Comparison of ENCODE assay signal across 9 cellular contexts in genomic region chr11:73981051-73981805, GRCh38. TPM values are rescaled to one million over a fixed set of nuclear protein-coding genes. Genes with fewer than 3 reads are reported as not detected.
DNase-seq lines count a peak whose midpoint lies in the region; ATAC-seq, FAIRE-seq and TF ChIP-seq lines count a peak whose summit lies in the region.
"Had no signal": no experiment of that assay in that cellular context is flagged by ENCODE, and none has a peak within 500 bp of the region (broad histone marks: within the 10 kb centered on the region; RNA-seq: fewer than 3 reads in every experiment).

No MANE protein-coding gene starts in this region.

- TF ChIP-seq POLR2A in HepG2 (IDR thresholded peaks at IDR 0.05; ENCODE audit: insufficient read depth in 1 of 2, low read depth in 2 of 2, low read length in 2 of 2): no peak

- H3K4me1 ChIP-seq in HepG2 (ENCODE audit: insufficient read depth, low read length) (peaks cover 47% of the 10 kb centered on the region), thoracic aorta (ENCODE audit: control insufficient read depth in 1 of 2, low read depth in 2 of 2) (peaks cover 11 to 13% of the 10 kb centered on the region in 2 donors)

- TF ChIP-seq CTCF in HepG2 (CRISPR knock-in tag; IDR thresholded peaks at IDR 0.05): no peak
- TF ChIP-seq CTCF in thoracic aorta (IDR thresholded peaks at IDR 0.05): no peak

- peak overlapping the region in 1 of 3 experiments; percentile 93; a peak in 1 of 6 replicates for H3K4me3 ChIP-seq in HepG2 (replicated peaks in 1 of 3; ENCODE audit: insufficient read depth in 1 of 3, low read depth in 2 of 3, low read length in 3 of 3)
- peak overlapping the region; percentile 85 for H3K4me3 ChIP-seq in thoracic aorta

- POLR2A ChIA-PET in HepG2 (lab: Yijun Ruan, JAX): interaction anchor here (1.2 to 4.9 kb wide), 2 partner anchors 28 to 38 kb away, joined by 7 to 32 read pairs; no protein-coding TSS in a partner anchor

- H3K4me2 ChIP-seq in HepG2 (ENCODE audit: low read depth, low read length): peak overlapping the region; percentile 100

- H3K9me3 ChIP-seq in HepG2 (ENCODE audit: low read length) (no peaks in the 10 kb centered on the region), thoracic aorta (no peaks in the 10 kb centered on the region)

- TF ChIP-seq EP300 in HepG2 (IDR thresholded peaks at IDR 0.05; ENCODE audit: low read depth in 2 of 2, low read length in 2 of 2) (no peak), HepG2 (CRISPR knock-in tag; IDR thresholded peaks at IDR 0.05; ENCODE audit: borderline replicate concordance) (no peak)

- CTCF ChIA-PET in HepG2 (lab: Yijun Ruan, JAX; ENCODE audit: low intra/inter-chr PET ratio, low total read pairs): no interaction called here

- WGBS in HepG2 (ENCODE audit: low lambda C conversion rate): 95% methylated on average over 13 of the region's 13 CpGs

- peak; percentile 62 for DNase-seq in activated CD8-positive, alpha-beta memory T cell treated with anti-CD3 and anti-CD28 coated beads for 24 hours
- DNase-seq in activated CD8-positive, alpha-beta memory T cell treated with anti-CD3 and anti-CD28 coated beads, Interleukin-2, amount 50 U/mL, for 4 hours: no peak
- peak; percentile 38 to 41 for DNase-seq in activated T-cell treated with anti-CD3 and anti-CD28 coated beads, Interleukin-2, amount 50 U/mL, for 48 hours
- no peak for DNase-seq in HepG2 (ENCODE audit: low spot score)
- no peak for DNase-seq in thoracic aorta (ENCODE audit: low spot score)
- DNase-seq in NCI-H446 (lab: John Stamatoyannopoulos, UW): no peak
- no peak for DNase-seq in SKM-1 (lab: John Stamatoyannopoulos, UW; ENCODE audit: unreplicated experiment)

- peaks cover 3% of the 10 kb centered on the region for H3K79me2 ChIP-seq in HepG2 (ENCODE audit: insufficient read depth, low read length)

- ATAC-seq in HepG2 (no peak), thoracic aorta (ENCODE audit: insufficient number of reproducible peaks, low FRiP score, low read depth) (no peak), GM19324 (IDR thresholded peaks at IDR 0.05; ENCODE audit: low FRiP score, unreplicated experiment) (no peak)

- intact Hi-C loops in HepG2 (cut with micrococcal nuclease; ENCODE audit: unreplicated experiment): no loop called here

- no peaks in the 10 kb centered on the region for H4K20me1 ChIP-seq in HepG2 (ENCODE audit: insufficient read depth, low read length)

- in situ Hi-C loops in HepG2 (cut with HindIII; ENCODE audit: extremely low pct_ligation_motif_present, low pct_unique_long_range_greater_than_20kb): no loop called here

- H2AFZ ChIP-seq in HepG2 (ENCODE audit: low read length): no peak overlapping the region

- peak overlapping the region; percentile 49; the same call in 1 of the 2 replicates for H3K9ac ChIP-seq in HepG2 (ENCODE audit: insufficient read depth, low read depth, low read length)

- H3K27me3 ChIP-seq in HepG2 (ENCODE audit: control insufficient read depth in 1 of 2, insufficient read depth in 2 of 2, low read length in 2 of 2): no peaks in the 10 kb centered on the region
- H3K27me3 ChIP-seq in thoracic aorta (replicated peaks; ENCODE audit: insufficient read depth): no peaks in the 10 kb centered on the region

- H3K27ac ChIP-seq in HepG2 (ENCODE audit: extremely low read length, insufficient read depth, low read length): no peak overlapping the region
- no peak overlapping the region for H3K27ac ChIP-seq in thoracic aorta
- H3K27ac ChIP-seq: C4-2B had no signal

- peaks cover 11 to 36% of the 10 kb centered on the region in 2 experiments; a peak in 4 of 5 replicates for H3K36me3 ChIP-seq in HepG2 (replicated peaks in 1 of 2; ENCODE audit: control insufficient read depth in 1 of 2, insufficient read depth in 2 of 2, low read length in 2 of 2)
- H3K36me3 ChIP-seq in thoracic aorta: peaks cover 11% of the 10 kb centered on the region

- TSS peak; percentile 53 for BruUV-seq in HepG2 (replicated peaks; lab: Mats Ljungman, UMichigan)

- no peak for TF ChIP-seq RAD21 in HepG2 (CRISPR knock-in tag; IDR thresholded peaks at IDR 0.05)

- FAIRE-seq in HepG2 (lab: Jason Lieb, UNC): no peak

TF ChIP-seq in HepG2, 621 proteins besides CTCF, POLR2A, EP300 and RAD21 (continues in another document):
- TF ChIP-seq TRIM24 (CRISPR knock-in tag; IDR thresholded peaks at IDR 0.05): no peak

RNA-seq across cellular contexts. Expression of gene UCP2, which starts 1.4 kb away (rescaled TPM):
- 3.2 and 5.5 TPM in 2 replicates for total RNA-seq in HepG2 (2016; rRNA removed; fragmentation: Illumina TruSeq; extraction: Trizol)
- total RNA-seq in HepG2 (2016; cell fraction: cytosol; rRNA removed; fragmentation: Illumina TruSeq; extraction: Trizol; ENCODE audit: low read depth): 2.4 TPM in 2 replicates
- 3.2 and 3.4 TPM in 2 replicates for total RNA-seq in HepG2 (2016; cell fraction: insoluble cytoplasmic fraction; rRNA removed; fragmentation: Illumina TruSeq; extraction: Trizol)
- total RNA-seq in HepG2 (2016; cell fraction: membrane; rRNA removed; fragmentation: Illumina TruSeq; extraction: Trizol): 5.5 and 5.9 TPM in 2 replicates
- total RNA-seq in HepG2 (2016; cell fraction: nucleus; rRNA removed; fragmentation: Illumina TruSeq; extraction: Trizol): 6.8 and 8.8 TPM in 2 replicates
- 2.7 TPM in 2 replicates for polyA plus RNA-seq in HepG2 (2011; rRNA removed)
- polyA plus RNA-seq in HepG2 (2011; cell fraction: cytosol; rRNA removed): 3.8 and 4.1 TPM in 2 replicates
- 3.8 and 5.1 TPM in 2 replicates for polyA plus RNA-seq in HepG2 (2011; cell fraction: nucleus; rRNA removed)
- 4.1 and 7.4 TPM in 2 replicates for polyA plus RNA-seq in HepG2 (2012)
- polyA plus RNA-seq in HepG2 (2016; cell fraction: cytosol; fragmentation: Illumina TruSeq; extraction: Trizol; ENCODE audit: low read depth): 4.9 and 6.3 TPM in 2 replicates
- 7.6 and 11.9 TPM in 2 replicates for polyA plus RNA-seq in HepG2 (2016; cell fraction: insoluble cytoplasmic fraction; fragmentation: Illumina TruSeq; extraction: Trizol; ENCODE audit: low read depth)
- polyA plus RNA-seq in HepG2 (2016; cell fraction: membrane; fragmentation: Illumina TruSeq; extraction: Trizol; ENCODE audit: low read depth): 11.8 and 12.1 TPM in 2 replicates
- 4.9 and 6.3 TPM in 2 replicates for polyA plus RNA-seq in HepG2 (2016; cell fraction: nucleus; fragmentation: Illumina TruSeq; extraction: Trizol; ENCODE audit: insufficient read depth, low read depth)
- polyA minus RNA-seq in HepG2 (2011; rRNA and poly(A)+ RNA removed; ENCODE audit: low replicate concordance): 10.6 and 155 TPM in 2 replicates
- 4.4 and 5.2 TPM in 2 replicates for polyA minus RNA-seq in HepG2 (2011; cell fraction: cytosol; rRNA and poly(A)+ RNA removed)
- 9.1 and 17.2 TPM in 2 replicates for polyA minus RNA-seq in HepG2 (2011; cell fraction: nucleus; rRNA and poly(A)+ RNA removed)
- 10 to 100 TPM; 42.0 to 57.7 TPM for total RNA-seq in thoracic aorta

RNA-seq across cellular contexts. Expression of gene UCP3, which starts 27.7 kb away (rescaled TPM):
- total RNA-seq in HepG2 (2016; rRNA removed; fragmentation: Illumina TruSeq; extraction: Trizol): 0.22 TPM in 1 of 2 replicates, not detected in the other
- not detected in 2 replicates for total RNA-seq in HepG2 (2016; cell fraction: cytosol; rRNA removed; fragmentation: Illumina TruSeq; extraction: Trizol; ENCODE audit: low read depth)
- total RNA-seq in HepG2 (2016; cell fraction: insoluble cytoplasmic fraction; rRNA removed; fragmentation: Illumina TruSeq; extraction: Trizol): not detected in 2 replicates
- not detected in 2 replicates for total RNA-seq in HepG2 (2016; cell fraction: membrane; rRNA removed; fragmentation: Illumina TruSeq; extraction: Trizol)
- total RNA-seq in HepG2 (2016; cell fraction: nucleus; rRNA removed; fragmentation: Illumina TruSeq; extraction: Trizol): 0.16 TPM in 1 of 2 replicates, not detected in the other
- polyA plus RNA-seq in HepG2 (2011; rRNA removed): 0.10 and 0.37 TPM in 2 replicates
- 0.05 and 0.14 TPM in 2 replicates for polyA plus RNA-seq in HepG2 (2011; cell fraction: cytosol; rRNA removed)
- 0.64 and 0.83 TPM in 2 replicates for polyA plus RNA-seq in HepG2 (2011; cell fraction: nucleus; rRNA removed)
- 0.17 and 0.28 TPM in 2 replicates for polyA plus RNA-seq in HepG2 (2012)
- polyA plus RNA-seq in HepG2 (2016; cell fraction: cytosol; fragmentation: Illumina TruSeq; extraction: Trizol; ENCODE audit: low read depth): 0.03 and 0.07 TPM in 2 replicates
- polyA plus RNA-seq in HepG2 (2016; cell fraction: insoluble cytoplasmic fraction; fragmentation: Illumina TruSeq; extraction: Trizol; ENCODE audit: low read depth): not detected in 2 replicates
- polyA plus RNA-seq in HepG2 (2016; cell fraction: membrane; fragmentation: Illumina TruSeq; extraction: Trizol; ENCODE audit: low read depth): 0.06 and 0.13 TPM in 2 replicates
- polyA plus RNA-seq in HepG2 (2016; cell fraction: nucleus; fragmentation: Illumina TruSeq; extraction: Trizol; ENCODE audit: insufficient read depth, low read depth): 1.4 and 1.8 TPM in 2 replicates
- 0.52 and 4.4 TPM in 2 replicates for polyA minus RNA-seq in HepG2 (2011; rRNA and poly(A)+ RNA removed; ENCODE audit: low replicate concordance)
- not detected in 2 replicates for polyA minus RNA-seq in HepG2 (2011; cell fraction: cytosol; rRNA and poly(A)+ RNA removed)
- polyA minus RNA-seq in HepG2 (2011; cell fraction: nucleus; rRNA and poly(A)+ RNA removed): 0.37 and 0.39 TPM in 2 replicates
- 10 to 100 TPM in 1 of 2 donors, under 1 TPM in 1; 0.14 to 13.9 TPM for total RNA-seq in thoracic aorta

RNA-seq across cellular contexts. Expression of gene DNAJB13, which starts 30.4 kb away (rescaled TPM):
- total RNA-seq in HepG2 (2016; rRNA removed; fragmentation: Illumina TruSeq; extraction: Trizol) (not detected in 2 replicates), thoracic aorta (1 to 10 TPM in 1 of 2 donors, not detected in 1; 1.8 TPM)
- not detected in 2 replicates for total RNA-seq in HepG2 (2016; cell fraction: cytosol; rRNA removed; fragmentation: Illumina TruSeq; extraction: Trizol; ENCODE audit: low read depth)
- 0.15 TPM in 1 of 2 replicates, not detected in the other for total RNA-seq in HepG2 (2016; cell fraction: insoluble cytoplasmic fraction; rRNA removed; fragmentation: Illumina TruSeq; extraction: Trizol)
- total RNA-seq in HepG2 (2016; cell fraction: membrane; rRNA removed; fragmentation: Illumina TruSeq; extraction: Trizol): not detected in 2 replicates
- total RNA-seq in HepG2 (2016; cell fraction: nucleus; rRNA removed; fragmentation: Illumina TruSeq; extraction: Trizol): not detected in 2 replicates
- 2.3 and 2.9 TPM in 2 replicates for polyA plus RNA-seq in HepG2 (2011; rRNA removed)
- polyA plus RNA-seq in HepG2 (2011; cell fraction: cytosol; rRNA removed): 1.9 and 2.3 TPM in 2 replicates
- polyA plus RNA-seq in HepG2 (2011; cell fraction: nucleus; rRNA removed): 4.0 and 4.2 TPM in 2 replicates
- 0.96 and 1.5 TPM in 2 replicates for polyA plus RNA-seq in HepG2 (2012)
- not detected in 2 replicates for polyA plus RNA-seq in HepG2 (2016; cell fraction: cytosol; fragmentation: Illumina TruSeq; extraction: Trizol; ENCODE audit: low read depth)
- not detected in 2 replicates for polyA plus RNA-seq in HepG2 (2016; cell fraction: insoluble cytoplasmic fraction; fragmentation: Illumina TruSeq; extraction: Trizol; ENCODE audit: low read depth)
- polyA plus RNA-seq in HepG2 (2016; cell fraction: membrane; fragmentation: Illumina TruSeq; extraction: Trizol; ENCODE audit: low read depth): not detected in 2 replicates
- polyA plus RNA-seq in HepG2 (2016; cell fraction: nucleus; fragmentation: Illumina TruSeq; extraction: Trizol; ENCODE audit: insufficient read depth, low read depth): not detected in 2 replicates
- 2.0 TPM in 1 of 2 replicates, not detected in the other for polyA minus RNA-seq in HepG2 (2011; rRNA and poly(A)+ RNA removed; ENCODE audit: low replicate concordance)
- not detected in 2 replicates for polyA minus RNA-seq in HepG2 (2011; cell fraction: cytosol; rRNA and poly(A)+ RNA removed)
- polyA minus RNA-seq in HepG2 (2011; cell fraction: nucleus; rRNA and poly(A)+ RNA removed): 0.99 and 1.4 TPM in 2 replicates

Comparison
In these comparisons a context has a peak if more than half of its experiments do, and no peak if none do; other contexts are left out.
1. DNase-seq: peak in activated CD8-positive, alpha-beta memory T cell treated with anti-CD3 and anti-CD28 coated beads for 24 hours (single experiment) and activated T-cell treated with anti-CD3 and anti-CD28 coated beads, Interleukin-2, amount 50 U/mL, for 48 hours (2 of 2); none in activated CD8-positive, alpha-beta memory T cell treated with anti-CD3 and anti-CD28 coated beads, Interleukin-2, amount 50 U/mL, for 4 hours (single experiment), HepG2 (single experiment), thoracic aorta (single experiment), NCI-H446 (0 of 2) and SKM-1 (single experiment).
2. RNA of gene UCP2, which starts 1.4 kb away (total RNA-seq): 42.0 to 57.7 TPM in thoracic aorta; 2.4 to 8.8 TPM in HepG2; every median in the first group is over 4 times any median in the second.